Comparison of ENCODE assay signal across 8 cellular contexts in the genomic region with DNA sequence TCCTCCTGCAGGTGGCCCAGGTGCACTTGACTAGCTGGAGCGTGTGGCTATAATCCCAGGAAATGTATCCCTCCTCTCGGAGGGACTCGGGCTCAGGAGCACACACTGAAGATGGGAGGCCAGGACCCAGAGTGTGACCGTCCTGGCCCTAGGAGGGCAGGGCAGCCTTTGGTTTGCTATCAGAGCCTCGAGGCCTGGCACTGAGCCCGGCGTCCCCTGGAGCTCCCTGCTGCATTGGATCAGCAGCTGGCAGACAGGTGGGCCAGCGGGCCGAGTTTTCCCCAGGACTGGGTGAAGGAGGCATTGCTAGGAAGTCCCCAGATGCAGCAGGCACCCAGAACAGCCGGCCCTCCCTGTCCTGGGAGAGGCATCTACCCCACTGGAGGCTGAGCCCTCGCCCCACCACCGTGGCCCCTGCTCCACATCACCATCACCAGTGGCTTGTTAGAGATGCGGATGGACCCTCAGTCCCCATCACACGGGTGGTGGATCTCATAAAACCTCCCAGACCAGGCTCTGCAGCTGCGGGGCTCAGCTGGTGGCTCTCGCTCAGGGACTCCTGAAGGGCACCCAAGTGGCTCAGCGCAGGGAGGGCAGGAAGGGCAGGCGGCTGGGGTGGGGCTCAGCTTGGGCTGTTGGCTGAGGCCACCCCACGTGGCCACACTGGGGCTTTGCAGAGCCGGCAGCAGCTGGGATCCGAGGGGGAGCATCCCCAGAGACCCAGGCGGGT. TPM values are rescaled to one million over a fixed set of nuclear protein-coding genes. Genes with fewer than 3 reads are reported as not detected.
A peak's percentile ranks its signal among the peaks of the same experiment; 100 is the strongest.
DNase-seq lines count a peak whose midpoint lies in the region; ATAC-seq lines count a peak whose summit lies in the region.
"Had no signal": no experiment of that assay in that cellular context is flagged by ENCODE, and none has a peak within 500 bp of the region (broad histone marks: within the 10 kb centered on the region; RNA-seq: fewer than 3 reads in every experiment).

No MANE protein-coding gene starts in this region.

- H3K27ac ChIP-seq in thymus (ENCODE audit: low read depth): peak overlapping the region; percentile 21

- H3K27me3 ChIP-seq in thymus (ENCODE audit: control insufficient read depth, insufficient read depth): no peaks in the 10 kb centered on the region

- no peaks in the 10 kb centered on the region for H3K36me3 ChIP-seq in thymus (ENCODE audit: control insufficient read depth, insufficient read depth)

- H3K4me3 ChIP-seq in thymus (ENCODE audit: low read length): no peak overlapping the region

- ATAC-seq in HG02840 (IDR thresholded peaks at IDR 0.05; ENCODE audit: low FRiP score, unreplicated experiment): no peak

- H3K4me1 ChIP-seq in thymus (ENCODE audit: control insufficient read depth, insufficient read depth, low read length): no peaks in the 10 kb centered on the region

- WGBS in thymus: 95% methylated on average over 22 of the region's 22 CpGs

- no peaks in the 10 kb centered on the region for H3K9me3 ChIP-seq in thymus (ENCODE audit: control insufficient read depth)

- DNase-seq in NCI-H1092 (lab: John Stamatoyannopoulos, UW) (peak; percentile 62), astrocyte of the hippocampus (ENCODE audit: low read depth, low spot score) (peak; percentile 16), mesenteric fat pad (ENCODE audit: low spot score) (peak; percentile 84), NCI-H2081 (lab: John Stamatoyannopoulos, UW) (no peak)
- DNase-seq in activated CD8-positive, alpha-beta memory T cell treated with anti-CD3 and anti-CD28 coated beads, Interleukin-2, amount 50 U/mL, for 4 hours: no peak
- DNase-seq: occipital lobe had no signal

RNA-seq across cellular contexts. Expression of a gene that starts 32.7 kb away (rescaled TPM):
- 29.6 TPM for total RNA-seq in mesenteric fat pad
- polyA plus RNA-seq in thymus: 31.9 TPM

Comparison
In these comparisons a context has a peak if more than half of its experiments do, and no peak if none do; other contexts are left out.
1. DNase-seq: peak in NCI-H1092 (single experiment), astrocyte of the hippocampus (single experiment) and mesenteric fat pad (single experiment); none in NCI-H2081 (0 of 2) and activated CD8-positive, alpha-beta memory T cell treated with anti-CD3 and anti-CD28 coated beads, Interleukin-2, amount 50 U/mL, for 4 hours (single experiment).